ENCODE assay signal across 14 cellular contexts in the genomic region with DNA sequence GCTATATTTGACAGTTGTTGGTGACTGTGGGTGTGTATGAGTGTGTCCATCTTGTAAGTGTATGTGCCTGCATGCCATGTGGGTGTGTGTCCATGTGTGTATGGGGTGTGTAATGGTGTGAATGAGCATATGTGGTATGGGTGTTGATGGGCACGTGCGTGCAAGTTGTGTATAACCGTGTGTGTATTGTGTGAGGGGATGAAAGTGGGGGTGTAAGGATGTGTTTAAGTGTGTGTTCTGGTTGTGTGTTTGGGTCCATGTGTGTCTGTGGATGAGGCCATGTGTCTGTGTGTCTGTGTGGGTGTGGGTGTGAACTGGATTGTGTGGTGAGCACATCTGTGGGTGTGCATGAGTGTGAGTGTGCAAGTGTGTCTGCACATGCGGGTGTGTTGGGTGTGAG. TPM values are rescaled to one million over a fixed set of nuclear protein-coding genes. Genes with fewer than 3 reads are reported as not detected.
DNase-seq lines count a peak whose midpoint lies in the region; ATAC-seq and TF ChIP-seq lines count a peak whose summit lies in the region.
"Had no signal": no experiment of that assay in that cellular context is flagged by ENCODE, and none has a peak within 500 bp of the region (broad histone marks: within the 10 kb centered on the region; RNA-seq: fewer than 3 reads in every experiment).

No MANE protein-coding gene starts in this region.

- no peak for DNase-seq in stimulated activated naive CD8-positive, alpha-beta T cell treated with anti-CD3 and anti-CD28 coated beads, Interleukin-15, Interleukin-2, amounts not matched to agents 100 U/mL and 50 U/mL, for 24 hours
- no peak for DNase-seq in activated naive CD8-positive, alpha-beta T cell treated with anti-CD3 and anti-CD28 coated beads, Interleukin-2, amount 50 U/mL, for 24 hours
- DNase-seq in sigmoid colon = no peak
- no peak for DNase-seq in NCI-H2029 (lab: John Stamatoyannopoulos, UW)
- no peak for DNase-seq in LoVo (ENCODE audit: low spot score)
- DNase-seq: HCEC 1CT; NCI-H2081 treated with DMSO at 0.1 percent for 48 hours; NCI-H774; RPMI8226; stimulated activated CD4-positive, alpha-beta T cell treated with anti-CD3 and anti-CD28 coated beads, Interleukin-4, amount 100 ng/mL, for 24 hours; T1000 had no signal

- WGBS in mesodermal cell (ENCODE audit: insufficient coverage in 2 of 2), 2 experiments = 88 to 100% methylated on average over 3 of the region's 4 CpGs
- WGBS in sigmoid colon, 2 donors = 71 to 85% methylated on average over 4 of the region's 4 CpGs

- peaks cover 14% of the 10 kb centered on the region for H3K27me3 Mint-ChIP-seq in stimulated activated naive CD8-positive, alpha-beta T cell treated with anti-CD3 and anti-CD28 coated beads, Interleukin-15, Interleukin-2, amounts not matched to agents 100 ng/mL and 50 ng/mL, for 24 hours
- H3K27me3 Mint-ChIP-seq in activated naive CD8-positive, alpha-beta T cell treated with anti-CD3 and anti-CD28 coated beads, Interleukin-2, amount 50 U/mL, for 24 hours = peaks cover 9% of the 10 kb centered on the region

- no peaks in the 10 kb centered on the region for H3K36me3 ChIP-seq in mesodermal cell (ENCODE audit: control insufficient read depth, insufficient read depth, low read length)
- H3K36me3 ChIP-seq in sigmoid colon = no peaks in the 10 kb centered on the region

- TF ChIP-seq POLR2A in sigmoid colon (IDR thresholded peaks at IDR 0.05) = no peak

- peaks cover 6% of the 10 kb centered on the region for H3K4me1 ChIP-seq in mesodermal cell (ENCODE audit: control insufficient read depth, insufficient read depth, low read length, poor library complexity, severe bottlenecking)
- H3K4me1 ChIP-seq in sigmoid colon = peaks cover 0 to 16% (median 14%) of the 10 kb centered on the region in 4 donors

- intact Hi-C loops in sigmoid colon (cut with DNase I) = no loop called here

- TF ChIP-seq CTCF in sigmoid colon (IDR thresholded peaks at IDR 0.05) = no peak

- H3K27ac Mint-ChIP-seq in stimulated activated naive CD8-positive, alpha-beta T cell treated with anti-CD3 and anti-CD28 coated beads, Interleukin-15, Interleukin-2, amounts not matched to agents 100 ng/mL and 50 ng/mL, for 24 hours = no peak overlapping the region
- H3K27ac Mint-ChIP-seq in activated naive CD8-positive, alpha-beta T cell treated with anti-CD3 and anti-CD28 coated beads, Interleukin-2, amount 50 U/mL, for 24 hours = no peak overlapping the region

- no peak for ATAC-seq in stimulated activated naive CD8-positive, alpha-beta T cell treated with anti-CD3 and anti-CD28 coated beads, Interleukin-15, Interleukin-2, amounts not matched to agents 100 U/mL and 50 U/mL, for 24 hours
- no peak for ATAC-seq in activated naive CD8-positive, alpha-beta T cell treated with anti-CD3 and anti-CD28 coated beads, Interleukin-2, amount 50 U/mL, for 24 hours
- no peak for ATAC-seq in HG03432 (IDR thresholded peaks at IDR 0.05; ENCODE audit: unreplicated experiment)

- no peaks in the 10 kb centered on the region for H3K9me3 Mint-ChIP-seq in stimulated activated naive CD8-positive, alpha-beta T cell treated with anti-CD3 and anti-CD28 coated beads, Interleukin-15, Interleukin-2, amounts not matched to agents 100 ng/mL and 50 ng/mL, for 24 hours
- H3K9me3 Mint-ChIP-seq in activated naive CD8-positive, alpha-beta T cell treated with anti-CD3 and anti-CD28 coated beads, Interleukin-2, amount 50 U/mL, for 24 hours = no peaks in the 10 kb centered on the region

- peaks cover 21% of the 10 kb centered on the region for H3K4me1 Mint-ChIP-seq in stimulated activated naive CD8-positive, alpha-beta T cell treated with anti-CD3 and anti-CD28 coated beads, Interleukin-15, Interleukin-2, amounts not matched to agents 100 ng/mL and 50 ng/mL, for 24 hours (ENCODE audit: low read depth)
- H3K4me1 Mint-ChIP-seq in activated naive CD8-positive, alpha-beta T cell treated with anti-CD3 and anti-CD28 coated beads, Interleukin-2, amount 50 U/mL, for 24 hours = peaks cover 24% of the 10 kb centered on the region

- H3K9me3 ChIP-seq in mesodermal cell (ENCODE audit: control insufficient read depth, low read length) (no peaks in the 10 kb centered on the region), sigmoid colon (no peaks in the 10 kb centered on the region)

- H3K36me3 Mint-ChIP-seq in stimulated activated naive CD8-positive, alpha-beta T cell treated with anti-CD3 and anti-CD28 coated beads, Interleukin-15, Interleukin-2, amounts not matched to agents 100 ng/mL and 50 ng/mL, for 24 hours (ENCODE audit: low read depth) = no peaks in the 10 kb centered on the region
- H3K36me3 Mint-ChIP-seq in activated naive CD8-positive, alpha-beta T cell treated with anti-CD3 and anti-CD28 coated beads, Interleukin-2, amount 50 U/mL, for 24 hours (ENCODE audit: low read depth) = no peaks in the 10 kb centered on the region

- H3K27ac ChIP-seq in mesodermal cell (ENCODE audit: low read depth, low read length, severe bottlenecking) (no peak overlapping the region), sigmoid colon (no peak overlapping the region)

- H3K27me3 ChIP-seq in sigmoid colon = peaks cover 6 to 29% (median 29%) of the 10 kb centered on the region in 3 donors

- TF ChIP-seq EP300 in sigmoid colon (IDR thresholded peaks at IDR 0.05) = no peak

- peak overlapping the region; percentile 34 for H3K4me3 ChIP-seq in mesodermal cell (ENCODE audit: extremely low read depth, insufficient read depth, low read length, poor library complexity, severe bottlenecking)
- peak overlapping the region in 2 of 4 donors; percentile 34 to 35 for H3K4me3 ChIP-seq in sigmoid colon

- peak overlapping the region; percentile 23 for H3K4me3 Mint-ChIP-seq in stimulated activated naive CD8-positive, alpha-beta T cell treated with anti-CD3 and anti-CD28 coated beads, Interleukin-15, Interleukin-2, amounts not matched to agents 100 ng/mL and 50 ng/mL, for 24 hours
- H3K4me3 Mint-ChIP-seq in activated naive CD8-positive, alpha-beta T cell treated with anti-CD3 and anti-CD28 coated beads, Interleukin-2, amount 50 U/mL, for 24 hours = peak overlapping the region; percentile 10

RNA-seq across cellular contexts. Expression of a gene that starts 5.9 kb away (rescaled TPM):
- polyA plus RNA-seq in mesodermal cell (2013, experiment 1 of 2) = 5.6 TPM
- 3.6 TPM for polyA plus RNA-seq in mesodermal cell (2013, experiment 2 of 2)
- 1 to 10 TPM; 1.2 to 3.0 (median 2.2) TPM for total RNA-seq in sigmoid colon
- 10 to 100 TPM in 1 of 3 donors, 1 to 10 TPM in 1, under 1 TPM in 1; 0.60 to 11.9 (median 1.4) TPM for polyA plus RNA-seq in sigmoid colon

RNA-seq across cellular contexts. Expression of a gene that starts 7.3 kb away (rescaled TPM):
- 2.9 TPM for polyA plus RNA-seq in mesodermal cell (2013, experiment 1 of 2)
- 2.5 TPM for polyA plus RNA-seq in mesodermal cell (2013, experiment 2 of 2)
- 10 to 100 TPM; 14.3 to 31.9 (median 16.8) TPM for total RNA-seq in sigmoid colon
- polyA plus RNA-seq in sigmoid colon = 1 to 10 TPM in 2 of 3 donors, under 1 TPM in 1; 0.46 to 1.8 (median 1.5) TPM
